In genomic region chr2:24489465-24489864, GRCh38 we compare ENCODE assay signal across 9 cellular contexts. TPM values are rescaled to one million over a fixed set of nuclear protein-coding genes. Genes with fewer than 3 reads are reported as not detected.
DNase-seq lines count a peak whose midpoint lies in the region; ATAC-seq and TF ChIP-seq lines count a peak whose summit lies in the region.
"Had no signal": no experiment of that assay in that cellular context is flagged by ENCODE, and none has a peak within 500 bp of the region (broad histone marks: within the 10 kb centered on the region; RNA-seq: fewer than 3 reads in every experiment).

No MANE protein-coding gene starts in this region.

- intact Hi-C loops in A673 (cut with micrococcal nuclease; ENCODE audit: unreplicated experiment) = no loop called here
- intact Hi-C loops in activated T-helper 1 cell treated with anti-CD3 and anti-CD28 coated beads, Interleukin-12 subunit alpha, Interleukin-12 subunit beta, Interleukin-2, Interleukin-4 antibody, amounts not matched to agents 30 ng/mL and 10 ng/mL and 1 ng/mL, durations not matched to agents 14 hours and 24 hours and 36 hours (cut with micrococcal nuclease) = no loop called here

- no peak for TF ChIP-seq CTCF in A673 (conservative IDR thresholded peaks at IDR 0.05; ENCODE audit: low read depth, low read length)
- no peak for TF ChIP-seq CTCF in BE2C (IDR thresholded peaks at IDR 0.05; ENCODE audit: low read depth, low read length)

- H3K27me3 Mint-ChIP-seq in activated T-helper 1 cell treated with anti-CD3 and anti-CD28 coated beads, Interleukin-12 subunit alpha, Interleukin-12 subunit beta, Interleukin-2, Interleukin-4 antibody, amounts not matched to agents 30 ng/mL and 10 ng/mL and 1 ng/mL, durations not matched to agents 14 hours and 24 hours and 36 hours (ENCODE audit: insufficient read depth) = peaks cover 7% of the 10 kb centered on the region
- H3K27me3 Mint-ChIP-seq in naive B cell = peaks cover 0 to 5% (median 5%) of the 10 kb centered on the region in 3 donors

- peaks cover 4% of the 10 kb centered on the region for H3K9me3 Mint-ChIP-seq in activated T-helper 1 cell treated with anti-CD3 and anti-CD28 coated beads, Interleukin-12 subunit alpha, Interleukin-12 subunit beta, Interleukin-2, Interleukin-4 antibody, amounts not matched to agents 30 ng/mL and 10 ng/mL and 1 ng/mL, durations not matched to agents 14 hours and 24 hours and 36 hours
- no peaks in the 10 kb centered on the region for H3K9me3 Mint-ChIP-seq in naive B cell

- H3K27ac Mint-ChIP-seq in activated T-helper 1 cell treated with anti-CD3 and anti-CD28 coated beads, Interleukin-12 subunit alpha, Interleukin-12 subunit beta, Interleukin-2, Interleukin-4 antibody, amounts not matched to agents 30 ng/mL and 10 ng/mL and 1 ng/mL, durations not matched to agents 14 hours and 24 hours and 36 hours = peak overlapping the region; percentile 95
- H3K27ac Mint-ChIP-seq in naive B cell = peak overlapping the region in 5 of 6 donors; percentile 65 to 97 (median 87)

- H3K9me3 ChIP-seq in A673 (ENCODE audit: low read depth, low read length, poor library complexity, severe bottlenecking) (no peaks in the 10 kb centered on the region), BE2C (no peaks in the 10 kb centered on the region)

- H3K27me3 ChIP-seq in A673 (replicated peaks; ENCODE audit: insufficient read depth, low read depth, low read length, poor library complexity) (no peaks in the 10 kb centered on the region), H7 (ENCODE audit: control insufficient read depth, insufficient read depth, low read length) (peaks cover 7% of the 10 kb centered on the region), BE2C (no peaks in the 10 kb centered on the region)

- H3K36me3 ChIP-seq in A673 (ENCODE audit: insufficient read depth, low read length, poor library complexity, severe bottlenecking) (no peaks in the 10 kb centered on the region), H7 (replicated peaks; ENCODE audit: control insufficient read depth, insufficient read depth, low read length) (no peaks in the 10 kb centered on the region), BE2C (no peaks in the 10 kb centered on the region)

- BruUV-seq in A673 (replicated peaks; lab: Mats Ljungman, UMichigan) = no TSS peak

- peaks cover 8% of the 10 kb centered on the region for H3K36me3 Mint-ChIP-seq in activated T-helper 1 cell treated with anti-CD3 and anti-CD28 coated beads, Interleukin-12 subunit alpha, Interleukin-12 subunit beta, Interleukin-2, Interleukin-4 antibody, amounts not matched to agents 30 ng/mL and 10 ng/mL and 1 ng/mL, durations not matched to agents 14 hours and 24 hours and 36 hours (ENCODE audit: low read depth)
- H3K36me3 Mint-ChIP-seq in naive B cell = no peaks in the 10 kb centered on the region

- ATAC-seq in naive B cell (ENCODE audit: low read depth in 2 of 2) = no peak

- peak overlapping the region; percentile 96 for H3K4me3 Mint-ChIP-seq in activated T-helper 1 cell treated with anti-CD3 and anti-CD28 coated beads, Interleukin-12 subunit alpha, Interleukin-12 subunit beta, Interleukin-2, Interleukin-4 antibody, amounts not matched to agents 30 ng/mL and 10 ng/mL and 1 ng/mL, durations not matched to agents 14 hours and 24 hours and 36 hours
- peak overlapping the region; percentile 92 to 97 (median 96) for H3K4me3 Mint-ChIP-seq in naive B cell

- peak overlapping the region; percentile 87 for H3K27ac ChIP-seq in A673 (ENCODE audit: low read depth, low read length, poor library complexity, severe bottlenecking)

- DNase-seq in A673 (ENCODE audit: low spot score) (no peak), H7 (peak; percentile 43), naive B cell (no peak), NCI-H82 (lab: John Stamatoyannopoulos, UW) (no peak), SIG-M5 treated with dmso at 0.1 percent for 504 hours (lab: John Stamatoyannopoulos, UW; ENCODE audit: unreplicated experiment) (no peak), BE2C (no peak), NCI-H1694 treated with DMSO at 0.1 percent for 48 hours (lab: John Stamatoyannopoulos, UW) (no peak)
- DNase-seq in activated T-helper 1 cell treated with anti-CD3 and anti-CD28 coated beads, Interleukin-12 subunit alpha, Interleukin-12 subunit beta, Interleukin-2, Interleukin-4 antibody, amounts not matched to agents 30 ng/mL and 10 ng/mL and 1 ng/mL, durations not matched to agents 14 hours and 24 hours and 36 hours (ENCODE audit: low spot score) = no peak
- DNase-seq: NCI-H1436 had no signal

- H3K4me3 ChIP-seq in A673 (ENCODE audit: low read depth, low read length, poor library complexity, severe bottlenecking) (peak overlapping the region; percentile 84), H7 (ENCODE audit: insufficient read depth, low read depth, low read length) (no peak overlapping the region), BE2C (ENCODE audit: low read depth, low read length) (no peak overlapping the region)

- POLR2A ChIA-PET in A673 (lab: Charles Lee; ENCODE audit: low non-redundant PET) = no interaction called here

- CTCF ChIA-PET in A673 (lab: Charles Lee) = interaction anchor here (0.5 kb wide), 1 partner anchor 34 kb away, joined by 7 read pairs; no protein-coding TSS in a partner anchor

- H3K4me1 ChIP-seq in A673 (ENCODE audit: insufficient read depth, low read length, poor library complexity, severe bottlenecking) (peaks cover 32% of the 10 kb centered on the region), BE2C (peaks cover 5% of the 10 kb centered on the region)

- peaks cover 42% of the 10 kb centered on the region for H3K4me1 Mint-ChIP-seq in activated T-helper 1 cell treated with anti-CD3 and anti-CD28 coated beads, Interleukin-12 subunit alpha, Interleukin-12 subunit beta, Interleukin-2, Interleukin-4 antibody, amounts not matched to agents 30 ng/mL and 10 ng/mL and 1 ng/mL, durations not matched to agents 14 hours and 24 hours and 36 hours (ENCODE audit: low read depth)
- H3K4me1 Mint-ChIP-seq in naive B cell = peaks cover 35 to 43% (median 35%) of the 10 kb centered on the region in 3 donors

RNA-seq across cellular contexts. Expression of gene NCOA1, which starts 1.6 kb away (rescaled TPM):
- 27.5 TPM in 2 replicates for total RNA-seq in A673 (2021)
- 9.4 and 10.3 TPM in 2 replicates for total RNA-seq in H7 (2014; rRNA removed; shearing (Covaris generic))
- total RNA-seq in activated T-helper 1 cell treated with anti-CD3 and anti-CD28 coated beads, Interleukin-12 subunit alpha, Interleukin-12 subunit beta, Interleukin-2, Interleukin-4 antibody, amounts not matched to agents 30 ng/mL and 10 ng/mL and 1 ng/mL, durations not matched to agents 14 hours and 24 hours and 36 hours = 28.7 and 30.0 TPM in 2 replicates
- 10 to 100 TPM in 5 of 6 donors, 1 to 10 TPM in 1; 9.8 to 21.3 (median 12.6) TPM for polyA plus RNA-seq in naive B cell (ENCODE audit: low read depth in 6 of 6)
- polyA plus RNA-seq in BE2C (2012; ENCODE audit: insufficient read depth, insufficient read length, low read depth) = 5.1 TPM
